Comparison of ENCODE assay signal across 8 cellular contexts in genomic region chr3:14947105-14947885, GRCh38. TPM values are rescaled to one million over a fixed set of nuclear protein-coding genes. Genes with fewer than 3 reads are reported as not detected.
DNase-seq lines count a peak whose midpoint lies in the region; ATAC-seq and TF ChIP-seq lines count a peak whose summit lies in the region.

TSS of gene NR2C2 (plus strand) at chr3:14947583. CDS start at chr3:15003915, 56,332 bp downstream.

- peak; percentile 32 for DNase-seq in AG09319 (ENCODE audit: extremely low read depth, low read depth)
- DNase-seq in NCI-H69 (lab: John Stamatoyannopoulos, UW), result peak; percentile 88
- DNase-seq in activated CD4-positive, alpha-beta T cell treated with anti-CD3 and anti-CD28 coated beads, Interleukin-2, amount 10 ng/mL, durations not matched to agents 7 days and 5 days, result peak; percentile 89
- peak; percentile 61 for DNase-seq in dedifferentiated amniotic fluid mesenchymal stem cell (ENCODE audit: extremely low spot score)
- DNase-seq in left lung, result peak; percentile 90 to 97
- DNase-seq in stimulated activated CD4-positive, alpha-beta T cell treated with anti-CD3 and anti-CD28 coated beads, Interleukin-2, amount 100 ng/mL, for 4 hours (ENCODE audit: low read depth), result peak; percentile 81

- POLR2A ChIA-PET in activated CD4-positive, alpha-beta T cell treated with anti-CD3 and anti-CD28 coated beads, Interleukin-2, amount 10 ng/mL, durations not matched to agents 7 days and 5 days (lab: Charles Lee), result interaction anchor here (0.9 kb wide), 1 partner anchor 118 kb away, joined by 3 read pairs; the partner anchor contains the start of gene MRPS25

- ATAC-seq in GM19043 (IDR thresholded peaks at IDR 0.05; ENCODE audit: low read depth, unreplicated experiment) (peak; percentile 36), HG03342 (IDR thresholded peaks at IDR 0.05; ENCODE audit: unreplicated experiment) (peak; percentile 45), left lung (peak; percentile 74)

- CTCF ChIA-PET in activated CD4-positive, alpha-beta T cell treated with anti-CD3 and anti-CD28 coated beads, Interleukin-2, amount 10 ng/mL, durations not matched to agents 7 days and 5 days (lab: Charles Lee), result interaction anchor here (1.3 kb wide), 1 partner anchor 10 kb away, joined by 3 read pairs; no protein-coding TSS in a partner anchor

- peaks cover 55% of the 10 kb centered on the region for H3K36me3 Mint-ChIP-seq in activated CD4-positive, alpha-beta T cell treated with anti-CD3 and anti-CD28 coated beads, Interleukin-2, amount 10 ng/mL, durations not matched to agents 7 days and 5 days (ENCODE audit: low read depth)

- peak within 1 kb of the TSS; percentile 98 for H3K4me3 Mint-ChIP-seq in activated CD4-positive, alpha-beta T cell treated with anti-CD3 and anti-CD28 coated beads, Interleukin-2, amount 10 ng/mL, durations not matched to agents 7 days and 5 days

- TF ChIP-seq CTCF in AG09319 (IDR thresholded peaks at IDR 0.05; ENCODE audit: low read depth, low read length) (no peak), left lung (IDR thresholded peaks at IDR 0.05) (no peak)

- H3K27ac ChIP-seq in left lung, result peak within 1 kb of the TSS; percentile 97 to 99

- no peaks in the 10 kb centered on the region for H3K27me3 Mint-ChIP-seq in activated CD4-positive, alpha-beta T cell treated with anti-CD3 and anti-CD28 coated beads, Interleukin-2, amount 10 ng/mL, durations not matched to agents 7 days and 5 days

- peaks cover 0 to 28% of the 10 kb centered on the region in 2 donors for H3K36me3 ChIP-seq in left lung

- intact Hi-C loops in left lung (cut with DNase I), result no loop called here

- H3K9me3 ChIP-seq in left lung, result no peaks in the 10 kb centered on the region

- H3K4me1 ChIP-seq in left lung, result peaks cover 16 to 39% of the 10 kb centered on the region in 2 donors

- peaks cover 38% of the 10 kb centered on the region for H3K4me1 Mint-ChIP-seq in activated CD4-positive, alpha-beta T cell treated with anti-CD3 and anti-CD28 coated beads, Interleukin-2, amount 10 ng/mL, durations not matched to agents 7 days and 5 days

- H3K27ac Mint-ChIP-seq in activated CD4-positive, alpha-beta T cell treated with anti-CD3 and anti-CD28 coated beads, Interleukin-2, amount 10 ng/mL, durations not matched to agents 7 days and 5 days, result peak within 1 kb of the TSS; percentile 100

- no peaks in the 10 kb centered on the region for H3K27me3 ChIP-seq in left lung

- H3K9me3 Mint-ChIP-seq in activated CD4-positive, alpha-beta T cell treated with anti-CD3 and anti-CD28 coated beads, Interleukin-2, amount 10 ng/mL, durations not matched to agents 7 days and 5 days, result no peaks in the 10 kb centered on the region

- H3K4me3 ChIP-seq in left lung, result peak within 1 kb of the TSS; percentile 81

RNA-seq across cellular contexts. Expression of gene NR2C2, which starts in this region (rescaled TPM):
- total RNA-seq in activated CD4-positive, alpha-beta T cell treated with anti-CD3 and anti-CD28 coated beads, Interleukin-2, amount 10 ng/mL, durations not matched to agents 7 days and 5 days, result 10 to 100 TPM; 57.0 to 67.4 TPM
- total RNA-seq in left lung, result 10 to 100 TPM; 37.7 to 41.9 TPM

Comparison
In these comparisons a context has a peak if more than half of its experiments do, and no peak if none do; other contexts are left out.
1. Peak in every context shown above with its lines: DNase-seq, ATAC-seq, H3K4me3 ChIP-seq and H3K27ac ChIP-seq.
2. DNase-seq: peak in every context shown above with its lines; median percentile 94 in left lung; 89 in activated CD4-positive, alpha-beta T cell treated with anti-CD3 and anti-CD28 coated beads, Interleukin-2, amount 10 ng/mL, durations not matched to agents 7 days and 5 days; 88 in NCI-H69; 81 in stimulated activated CD4-positive, alpha-beta T cell treated with anti-CD3 and anti-CD28 coated beads, Interleukin-2, amount 100 ng/mL, for 4 hours; 61 in dedifferentiated amniotic fluid mesenchymal stem cell; 32 in AG09319.